In the genomic region with DNA sequence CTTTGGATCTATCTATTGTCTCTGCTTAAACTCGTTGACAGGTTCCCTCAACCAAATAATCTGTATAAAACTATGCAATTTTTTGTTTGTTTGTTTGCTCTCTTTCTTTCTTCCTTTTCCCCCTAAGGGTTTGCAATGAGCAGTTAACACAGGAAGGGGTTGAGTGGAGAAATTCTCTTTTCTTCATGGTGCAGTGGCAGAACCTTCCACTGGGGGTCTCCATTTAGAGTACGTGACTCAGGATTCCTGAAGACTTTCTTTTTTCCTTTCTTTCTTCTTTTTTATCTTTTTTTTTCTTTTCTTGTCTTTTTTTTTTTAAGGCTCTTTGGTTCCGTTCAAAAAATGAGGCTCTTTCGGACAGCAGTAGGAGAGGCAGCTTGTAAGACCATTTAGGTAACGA, we compare ENCODE assay signal across 14 cellular contexts. TPM values are rescaled to one million over a fixed set of nuclear protein-coding genes. Genes with fewer than 3 reads are reported as not detected.
DNase-seq lines count a peak whose midpoint lies in the region; ATAC-seq and TF ChIP-seq lines count a peak whose summit lies in the region.
"Had no signal": no experiment of that assay in that cellular context is flagged by ENCODE, and none has a peak within 500 bp of the region (broad histone marks: within the 10 kb centered on the region; RNA-seq: fewer than 3 reads in every experiment).

No MANE protein-coding gene starts in this region.

- no peak overlapping the region for H3K27ac Mint-ChIP-seq in activated T-cell treated with anti-CD3 and anti-CD28 coated beads, Interleukin-2, amount 50 U/mL, for 72 hours
- H3K27ac Mint-ChIP-seq: activated naive CD4-positive, alpha-beta T cell treated with anti-CD3 and anti-CD28 coated beads for 36 hours; effector memory CD8-positive, alpha-beta T cell; stimulated activated naive B cell treated with anti-CD40 and anti-IgM and Interleukin-4, amounts not matched to agents 10 μg/mL and 1 μg/mL and 100 μg/mL, for 72 hours had no signal

- H3K9me3 ChIP-seq in DND-41 (ENCODE audit: insufficient read depth, low read length, severe bottlenecking): no peaks in the 10 kb centered on the region

- H3K36me3 ChIP-seq in DND-41 (ENCODE audit: insufficient read depth, low read length): no peaks in the 10 kb centered on the region

- H2AFZ ChIP-seq in DND-41 (ENCODE audit: low read depth, low read length): no peak overlapping the region

- ATAC-seq in DND-41 (ENCODE audit: insufficient read depth, low read depth) (no peak), GM19351 (IDR thresholded peaks at IDR 0.05; ENCODE audit: unreplicated experiment) (no peak), GM18907 (IDR thresholded peaks at IDR 0.05; ENCODE audit: unreplicated experiment) (no peak)
- no peak for ATAC-seq in activated T-cell treated with anti-CD3 and anti-CD28 coated beads, Interleukin-2, amount 50 U/mL, for 72 hours (replicated peaks in 1 of 2)
- ATAC-seq: effector memory CD8-positive, alpha-beta T cell; stimulated activated naive B cell treated with anti-CD40 and anti-IgM and Interleukin-4, amounts not matched to agents 10 μg/mL and 1 μg/mL and 100 μg/mL, for 72 hours had no signal

- H3K27ac ChIP-seq in DND-41 (ENCODE audit: low read length): no peak overlapping the region

- no peaks in the 10 kb centered on the region for H3K4me1 ChIP-seq in DND-41 (ENCODE audit: insufficient read depth, low read length)

- no peaks in the 10 kb centered on the region for H4K20me1 ChIP-seq in DND-41 (ENCODE audit: insufficient read depth, low read length)

- no peaks in the 10 kb centered on the region for H3K27me3 Mint-ChIP-seq in activated T-cell treated with anti-CD3 and anti-CD28 coated beads, Interleukin-2, amount 50 U/mL, for 72 hours (ENCODE audit: low read depth)
- H3K27me3 Mint-ChIP-seq: effector memory CD8-positive, alpha-beta T cell had no signal

- DNase-seq in DND-41: peak; percentile 10
- peak; percentile 35 for DNase-seq in LHCN-M2 (ENCODE audit: low read depth)
- DNase-seq in astrocyte of the hippocampus (ENCODE audit: low read depth, low spot score): peak; percentile 32
- peak; percentile 39 for DNase-seq in myocyte (ENCODE audit: low read depth)
- no peak for DNase-seq in activated T-cell treated with anti-CD3 and anti-CD28 coated beads, Interleukin-2, amount 50 U/mL, for 72 hours
- no peak for DNase-seq in MV-4-11 (lab: John Stamatoyannopoulos, UW)
- DNase-seq: activated CD4-positive, CD25-positive, alpha-beta regulatory T cell; activated naive CD4-positive, alpha-beta T cell treated with anti-CD3 and anti-CD28 coated beads for 36 hours; effector memory CD8-positive, alpha-beta T cell; small intestine; stimulated activated naive B cell treated with anti-CD40 and anti-IgM and Interleukin-4, amounts not matched to agents 10 μg/mL and 1 μg/mL and 100 μg/mL, for 72 hours had no signal

- no peaks in the 10 kb centered on the region for H3K4me1 Mint-ChIP-seq in activated T-cell treated with anti-CD3 and anti-CD28 coated beads, Interleukin-2, amount 50 U/mL, for 72 hours (ENCODE audit: low read depth)
- H3K4me1 Mint-ChIP-seq: stimulated activated naive B cell treated with anti-CD40 and anti-IgM and Interleukin-4, amounts not matched to agents 10 μg/mL and 1 μg/mL and 100 μg/mL, for 72 hours had no signal

- H3K4me3 ChIP-seq in DND-41 (ENCODE audit: low read depth in 1 of 2, low read length in 2 of 2): no peak overlapping the region

- peaks cover 0 to 3% of the 10 kb centered on the region in 2 donors for H3K36me3 Mint-ChIP-seq in activated T-cell treated with anti-CD3 and anti-CD28 coated beads, Interleukin-2, amount 50 U/mL, for 72 hours (ENCODE audit: insufficient read depth in 2 of 2)
- H3K36me3 Mint-ChIP-seq: stimulated activated naive B cell treated with anti-CD40 and anti-IgM and Interleukin-4, amounts not matched to agents 10 μg/mL and 1 μg/mL and 100 μg/mL, for 72 hours had no signal

- peak; percentile 62 for TF ChIP-seq CTCF in DND-41 (IDR thresholded peaks at IDR 0.05; ENCODE audit: borderline replicate concordance, extremely low read depth, low read length, poor library complexity, severe bottlenecking)

- H3K79me2 ChIP-seq in DND-41 (ENCODE audit: insufficient read depth, low read length): no peaks in the 10 kb centered on the region

- H3K9me3 Mint-ChIP-seq in activated T-cell treated with anti-CD3 and anti-CD28 coated beads, Interleukin-2, amount 50 U/mL, for 72 hours: peaks cover 4 to 5% of the 10 kb centered on the region in 2 donors
- H3K9me3 Mint-ChIP-seq: stimulated activated naive B cell treated with anti-CD40 and anti-IgM and Interleukin-4, amounts not matched to agents 10 μg/mL and 1 μg/mL and 100 μg/mL, for 72 hours had no signal

- H3K27me3 ChIP-seq in DND-41 (ENCODE audit: insufficient read depth, low read length, poor library complexity): no peaks in the 10 kb centered on the region

- no peak overlapping the region for H3K4me3 Mint-ChIP-seq in activated T-cell treated with anti-CD3 and anti-CD28 coated beads, Interleukin-2, amount 50 U/mL, for 72 hours
- H3K4me3 Mint-ChIP-seq: activated naive CD4-positive, alpha-beta T cell treated with anti-CD3 and anti-CD28 coated beads for 36 hours; effector memory CD8-positive, alpha-beta T cell; stimulated activated naive B cell treated with anti-CD40 and anti-IgM and Interleukin-4, amounts not matched to agents 10 μg/mL and 1 μg/mL and 100 μg/mL, for 72 hours had no signal

- no peak overlapping the region for H3K4me2 ChIP-seq in DND-41 (ENCODE audit: insufficient read depth, low read length)

- H3K9ac ChIP-seq in DND-41 (ENCODE audit: low read depth, low read length): no peak overlapping the region

RNA-seq across cellular contexts. Expression of a gene that starts 19.5 kb away (rescaled TPM):
- 1.8 and 3.7 TPM in 2 replicates for total RNA-seq in LHCN-M2 (2014; rRNA removed)
- 0.58 TPM for polyA plus RNA-seq in LHCN-M2 (2012)
- 42.5 and 58.7 TPM in 2 replicates for total RNA-seq in myocyte
- 15.7 TPM for polyA plus RNA-seq in myocyte (2012)
- not detected for total RNA-seq in activated T-cell treated with anti-CD3 and anti-CD28 coated beads, Interleukin-2, amount 50 U/mL, for 72 hours
- total RNA-seq: activated naive CD4-positive, alpha-beta T cell treated with anti-CD3 and anti-CD28 coated beads for 36 hours; Daoy had no signal

Comparison
In these comparisons a context has a peak if more than half of its experiments do, and no peak if none do; other contexts are left out.
1. DNase-seq: peak in DND-41 (single experiment), LHCN-M2 (single experiment), astrocyte of the hippocampus (single experiment) and myocyte (single experiment); none in activated T-cell treated with anti-CD3 and anti-CD28 coated beads, Interleukin-2, amount 50 U/mL, for 72 hours (0 of 2) and MV-4-11 (single experiment).